9 cellular contexts compared by ENCODE assay signal in the genomic region with DNA sequence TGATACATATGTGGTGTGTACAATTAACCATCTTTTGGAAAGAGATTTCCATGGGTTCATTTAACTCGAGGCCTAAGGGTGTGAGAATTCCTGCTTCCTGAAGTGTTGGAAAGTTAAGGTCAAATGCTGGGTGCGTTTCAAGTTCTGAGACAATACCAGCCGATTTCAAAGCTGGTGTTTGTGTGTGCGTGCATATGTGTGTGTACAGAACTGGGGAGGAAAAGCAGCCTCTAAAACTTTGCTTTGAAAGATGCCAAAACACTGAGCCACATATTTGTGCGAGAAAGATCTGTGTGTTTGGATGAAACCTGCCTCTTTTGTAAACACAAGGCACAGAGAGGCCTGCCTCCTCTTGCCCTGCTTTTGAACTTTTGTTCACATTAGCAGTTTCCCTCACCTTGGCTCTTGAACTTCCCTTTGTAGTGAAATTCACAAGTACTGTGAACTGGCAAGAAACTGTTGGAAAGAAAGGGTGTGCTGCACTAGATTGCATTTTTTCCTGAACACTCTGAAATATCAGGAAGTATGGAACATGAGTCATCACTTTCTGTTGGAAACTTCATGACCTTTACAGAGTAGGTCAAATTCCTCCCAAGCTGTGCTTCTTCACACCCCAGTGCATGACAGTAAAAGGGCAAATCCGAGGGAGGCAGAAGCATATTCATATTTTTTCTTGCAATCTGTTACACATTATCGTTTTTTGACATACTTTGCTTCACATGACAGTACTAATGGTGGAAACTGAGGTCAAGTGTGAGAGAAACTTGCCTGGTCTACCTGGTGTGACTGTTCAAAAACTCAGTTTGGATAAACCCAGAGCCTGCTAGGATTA. TPM values are rescaled to one million over a fixed set of nuclear protein-coding genes. Genes with fewer than 3 reads are reported as not detected.
A peak's percentile ranks its signal among the peaks of the same experiment; 100 is the strongest.
DNase-seq lines count a peak whose midpoint lies in the region; ATAC-seq and TF ChIP-seq lines count a peak whose summit lies in the region.
"Had no signal": no experiment of that assay in that cellular context is flagged by ENCODE, and none has a peak within 500 bp of the region (broad histone marks: within the 10 kb centered on the region; RNA-seq: fewer than 3 reads in every experiment).

No MANE protein-coding gene starts in this region.

- TF ChIP-seq POLR2A in ovary (IDR thresholded peaks at IDR 0.05), result no peak

- no peaks in the 10 kb centered on the region for H3K27me3 ChIP-seq in BLaER1 treated with 17β-estradiol and CSF1 and Interleukin-3, amounts not matched to agents 10 nM and 100 nM
- H3K27me3 ChIP-seq in SJCRH30 (no peaks in the 10 kb centered on the region), ovary (no peaks in the 10 kb centered on the region)

- H3K27ac ChIP-seq in BLaER1 treated with 17β-estradiol and CSF1 and Interleukin-3, amounts not matched to agents 10 nM and 100 nM, result no peak overlapping the region
- H3K27ac ChIP-seq in SJCRH30 (peak overlapping the region; percentile 62), ovary (peak overlapping the region; percentile 2 to 66)

- no peak for TF ChIP-seq EP300 in ovary (IDR thresholded peaks at IDR 0.05)

- no peaks in the 10 kb centered on the region for H3K9me3 ChIP-seq in BLaER1 treated with 17β-estradiol and CSF1 and Interleukin-3, amounts not matched to agents 10 nM and 100 nM (replicated peaks in 1 of 11)
- H3K9me3 ChIP-seq in SJCRH30 (replicated peaks), result peaks cover 4% of the 10 kb centered on the region; the same call in 1 of the 2 replicates
- H3K9me3 ChIP-seq in ovary, result no peaks in the 10 kb centered on the region

- 3 to 5% (median 4%) methylated on average over 7 of the region's 7 CpGs for WGBS in ovary, 3 donors

- peak overlapping the region in 6 of 11 experiments; percentile 25 to 69 (median 48); a peak in 10 of 22 replicates for H3K4me2 ChIP-seq in BLaER1 treated with 17β-estradiol and CSF1 and Interleukin-3, amounts not matched to agents 10 nM and 100 nM

- TF ChIP-seq CTCF in ovary (IDR thresholded peaks at IDR 0.05), result no peak

- peaks cover 0 to 27% (median 13%) of the 10 kb centered on the region in 10 experiments; a peak in 13 of 20 replicates for H3K4me1 ChIP-seq in BLaER1 treated with 17β-estradiol and CSF1 and Interleukin-3, amounts not matched to agents 10 nM and 100 nM
- H3K4me1 ChIP-seq in SJCRH30 (peaks cover 21% of the 10 kb centered on the region), ovary (ENCODE audit: insufficient read depth) (peaks cover 8% of the 10 kb centered on the region)

- H3K4me3 ChIP-seq in BLaER1 treated with 17β-estradiol and CSF1 and Interleukin-3, amounts not matched to agents 10 nM and 100 nM, result no peak overlapping the region
- H3K4me3 ChIP-seq in SJCRH30 (no peak overlapping the region), ovary (no peak overlapping the region)

- no peak for ATAC-seq in HG02884 (IDR thresholded peaks at IDR 0.05; ENCODE audit: unreplicated experiment)

- DNase-seq in SJCRH30 (peak; percentile 70 to 87), fibroblast of peridontal ligament (ENCODE audit: extremely low read depth) (peak; percentile 96), ovary (peak; percentile 27 to 66 (median 58)), NCI-H1092 (lab: John Stamatoyannopoulos, UW) (no peak), NCI-H446 treated with DMSO at 0.1 percent for 48 hours (lab: John Stamatoyannopoulos, UW) (no peak), T-helper 1 cell (no peak)

- no peaks in the 10 kb centered on the region for H4K20me1 ChIP-seq in BLaER1 treated with 17β-estradiol and CSF1 and Interleukin-3, amounts not matched to agents 10 nM and 100 nM

- H3K36me3 ChIP-seq in BLaER1 treated with 17β-estradiol and CSF1 and Interleukin-3, amounts not matched to agents 10 nM and 100 nM, result no peaks in the 10 kb centered on the region
- no peaks in the 10 kb centered on the region for H3K36me3 ChIP-seq in SJCRH30
- H3K36me3 ChIP-seq in ovary, result no peaks in the 10 kb centered on the region

- intact Hi-C loops in ovary (cut with DNase I), result no loop called here

- no peak overlapping the region for H3K9ac ChIP-seq in BLaER1 treated with 17β-estradiol and CSF1 and Interleukin-3, amounts not matched to agents 10 nM and 100 nM

RNA-seq across cellular contexts. Expression of gene CAVIN2, which starts 20.0 kb away (rescaled TPM):
- total RNA-seq in SJCRH30 (2014; rRNA removed; shearing (Covaris generic)), result 8.6 and 10.2 TPM in 2 replicates
- 10 to 100 TPM; 34.0 to 67.6 (median 47.9) TPM for total RNA-seq in ovary
- polyA plus RNA-seq in ovary, result 10 to 100 TPM; 39.0 to 40.3 TPM
- total RNA-seq: T-helper 1 cell treated with Interleukin-12 subunit alpha and Interleukin-12 subunit beta and Interleukin-4 antibody, amounts not matched to agents 30 ng/mL and 1 ng/mL, for 36 hours had no signal

Comparison
In these comparisons a context has a peak if more than half of its experiments do, and no peak if none do; other contexts are left out.
1. H3K27ac ChIP-seq: peak in SJCRH30 (single experiment) and ovary (2 of 2); none in BLaER1 treated with 17β-estradiol and CSF1 and Interleukin-3, amounts not matched to agents 10 nM and 100 nM (0 of 11).
2. DNase-seq: peak in SJCRH30 (2 of 2), fibroblast of peridontal ligament (single experiment) and ovary (5 of 5); none in NCI-H1092 (single experiment), NCI-H446 treated with DMSO at 0.1 percent for 48 hours (single experiment) and T-helper 1 cell (0 of 5).